Comparison of ENCODE assay signal across 28 cellular contexts in genomic region chr16:1089439-1089821, GRCh38. TPM values are rescaled to one million over a fixed set of nuclear protein-coding genes. Genes with fewer than 3 reads are reported as not detected.
DNase-seq lines count a peak whose midpoint lies in the region; ATAC-seq, FAIRE-seq and TF ChIP-seq lines count a peak whose summit lies in the region.
"Had no signal": no experiment of that assay in that cellular context is flagged by ENCODE, and none has a peak within 500 bp of the region (broad histone marks: within the 10 kb centered on the region; RNA-seq: fewer than 3 reads in every experiment).

No MANE protein-coding gene starts in this region.

- ATAC-seq in A549 (peak; percentile 50 to 68), psoas muscle (peak; percentile 20 to 72 (median 60))
- ATAC-seq: activated naive CD8-positive, alpha-beta T cell treated with anti-CD3 and anti-CD28 coated beads, Interleukin-2, amount 50 U/mL, for 24 hours; natural killer cell; T-helper 17 cell had no signal

- peaks cover 3% of the 10 kb centered on the region for H3F3A ChIP-seq in SK-N-SH (replicated peaks; ENCODE audit: insufficient read depth)

- peak overlapping the region; percentile 91 to 97 for H3K27ac ChIP-seq in A549
- peak overlapping the region; percentile 81 to 87 for H3K27ac ChIP-seq in ascending aorta
- peak overlapping the region; percentile 95 for H3K27ac ChIP-seq in left ventricle myocardium inferior (replicated peaks)
- no peak overlapping the region for H3K27ac ChIP-seq in psoas muscle
- no peak overlapping the region for H3K27ac ChIP-seq in SK-N-SH (ENCODE audit: low read depth in 2 of 2, low read length in 1 of 2)
- H3K27ac ChIP-seq: HL-60, SJSA1 had no signal

- TF ChIP-seq RAD21 in A549 (conservative IDR thresholded peaks at IDR 0.05 in 1 of 2, IDR thresholded peaks at IDR 0.05 in 1 of 2), result no peak
- no peak for TF ChIP-seq RAD21 in SK-N-SH (IDR thresholded peaks at IDR 0.05; ENCODE audit: low read length)

- DNase-seq in A549 (ENCODE audit: low read depth in 1 of 2, low spot score in 1 of 2) (no peak), ascending aorta (ENCODE audit: low spot score in 2 of 2) (no peak), left ventricle myocardium inferior (peak; percentile 59), psoas muscle (peak in 1 of 2 donors; percentile 79), NOMO-1 (lab: John Stamatoyannopoulos, UW; ENCODE audit: unreplicated experiment in 2 of 2) (no peak), SW 1271 (lab: John Stamatoyannopoulos, UW) (no peak), AG08395 (ENCODE audit: low spot score) (no peak), SK-N-SH (no peak)
- DNase-seq: activated effector memory CD4-positive, alpha-beta T cell treated with Interleukin-2 at 50 U/mL for 16 hours; activated naive CD8-positive, alpha-beta T cell treated with anti-CD3 and anti-CD28 coated beads, Interleukin-2, amount 50 U/mL, for 24 hours; BE2C; foreskin fibroblast; IMR-90; mesendoderm; natural killer cell; NCI-H1436; NCI-H524; posterior cingulate gyrus; stimulated activated CD4-positive, alpha-beta T cell treated with anti-CD3 and anti-CD28 coated beads, Interleukin-2, amount 100 ng/mL, for 48 hours; T-helper 17 cell had no signal

- no peaks in the 10 kb centered on the region for H3K79me2 ChIP-seq in SK-N-SH (ENCODE audit: insufficient read depth)

- H3K9ac ChIP-seq in SK-N-SH, result no peak overlapping the region

- peaks cover 34% of the 10 kb centered on the region for H3K4me1 ChIP-seq in A549
- peaks cover 15 to 28% of the 10 kb centered on the region in 2 donors for H3K4me1 ChIP-seq in ascending aorta
- H3K4me1 ChIP-seq in left ventricle myocardium inferior, result peaks cover 37% of the 10 kb centered on the region
- H3K4me1 ChIP-seq in psoas muscle, result peaks cover 2% of the 10 kb centered on the region
- H3K4me1 ChIP-seq in SK-N-SH (ENCODE audit: control insufficient read depth in 1 of 2, insufficient read depth in 2 of 2, low read depth in 1 of 2, low read length in 1 of 2), result no peaks in the 10 kb centered on the region
- H3K4me1 ChIP-seq: BE2C, SJSA1 had no signal

- H3K4me2 ChIP-seq in A549 (peak overlapping the region; percentile 98), SK-N-SH (no peak overlapping the region)
- H3K4me2 ChIP-seq: smooth muscle cell had no signal

- H3K9me2 ChIP-seq in SK-N-SH, result no peaks in the 10 kb centered on the region

- no peak for TF ChIP-seq CTCF in A549 (IDR thresholded peaks at IDR 0.05)
- no peak for TF ChIP-seq CTCF in ascending aorta (IDR thresholded peaks at IDR 0.05)
- TF ChIP-seq CTCF in left ventricle myocardium inferior (IDR thresholded peaks at IDR 0.05; ENCODE audit: borderline replicate concordance), result no peak
- TF ChIP-seq CTCF in psoas muscle (IDR thresholded peaks at IDR 0.05), result no peak
- TF ChIP-seq CTCF in SK-N-SH (IDR thresholded peaks at IDR 0.05), result no peak

- H3K9me3 ChIP-seq in A549 (peaks cover 17% of the 10 kb centered on the region), ascending aorta (peaks cover 9 to 11% of the 10 kb centered on the region in 2 donors), left ventricle myocardium inferior (replicated peaks) (peaks cover 15% of the 10 kb centered on the region), psoas muscle (peaks cover 8% of the 10 kb centered on the region), SK-N-SH (no peaks in the 10 kb centered on the region)
- H3K9me3 ChIP-seq: SJSA1 had no signal

- no peak for TF ChIP-seq EP300 in A549 (IDR thresholded peaks at IDR 0.05)
- TF ChIP-seq EP300 in SK-N-SH (IDR thresholded peaks at IDR 0.05; ENCODE audit: borderline replicate concordance in 1 of 2, low read depth in 1 of 2, low read length in 1 of 2), result no peak

- intact Hi-C loops in ascending aorta (cut with DNase I) (loop anchor here (1.0 kb wide), 1 partner anchor 10 kb away; no protein-coding TSS in a partner anchor), left ventricle myocardium inferior (cut with micrococcal nuclease) (no loop called here), psoas muscle (cut with DNase I) (no loop called here)

- FAIRE-seq in A549 (lab: Jason Lieb, UNC), result no peak
- FAIRE-seq: endothelial cell of umbilical vein had no signal

- no peak overlapping the region for H2AFZ ChIP-seq in SK-N-SH (ENCODE audit: low read depth)

- WGBS in A549 (ENCODE audit: missing lambda C conversion rate), result 80% methylated on average over 1 of the region's 17 CpGs
- WGBS in psoas muscle, 3 donors, result 19 to 24% (median 22%) methylated on average over 15 to 17 of the region's 17 CpGs
- WGBS in SK-N-SH (ENCODE audit: low lambda C conversion rate), result 11% methylated on average over 12 of the region's 17 CpGs

- no peak for TF ChIP-seq POLR2A in A549 (IDR thresholded peaks at IDR 0.05; ENCODE audit: low read length)

- H3K36me3 ChIP-seq in ascending aorta, result no peaks in the 10 kb centered on the region
- no peaks in the 10 kb centered on the region for H3K36me3 ChIP-seq in left ventricle myocardium inferior
- no peaks in the 10 kb centered on the region for H3K36me3 ChIP-seq in psoas muscle (ENCODE audit: insufficient read depth in 1 of 2, low read depth in 1 of 2)
- H3K36me3 ChIP-seq in SK-N-SH (replicated peaks in 1 of 2; ENCODE audit: control insufficient read depth in 1 of 2, insufficient read depth in 2 of 2, low read length in 1 of 2), result no peaks in the 10 kb centered on the region
- H3K36me3 ChIP-seq: BE2C, SJSA1 had no signal

- no peaks in the 10 kb centered on the region for H3K27me3 ChIP-seq in ascending aorta
- peaks cover 65% of the 10 kb centered on the region for H3K27me3 ChIP-seq in left ventricle myocardium inferior (ENCODE audit: low read depth)
- H3K27me3 ChIP-seq in psoas muscle (ENCODE audit: insufficient read depth in 3 of 3, low read length in 2 of 3), result peaks cover 0 to 34% (median 8%) of the 10 kb centered on the region in 3 donors
- H3K27me3 ChIP-seq in SK-N-SH (ENCODE audit: insufficient read depth), result peaks cover 48% of the 10 kb centered on the region

- POLR2A ChIA-PET in A549 (lab: Yijun Ruan, JAX) (no interaction called here), SK-N-SH (lab: Yijun Ruan, JAX) (no interaction called here)

- H3K4me3 ChIP-seq in A549 (peak overlapping the region; percentile 51), ascending aorta (peak overlapping the region; percentile 35 to 62), left ventricle myocardium inferior (peak overlapping the region; percentile 64), psoas muscle (peak overlapping the region; percentile 47), SK-N-SH (ENCODE audit: low read depth in 2 of 2, low read length in 1 of 2) (no peak overlapping the region)
- H3K4me3 ChIP-seq: SJSA1, smooth muscle cell had no signal

- CTCF ChIA-PET in A549 (lab: Yijun Ruan, JAX) (interaction anchor here (1.0 to 11.9 kb wide), 4 partner anchors 10 to 33 kb away, joined by 3 to 108 read pairs (median 7); no protein-coding TSS in a partner anchor), SK-N-SH (lab: Yijun Ruan, JAX) (no interaction called here)

- no peaks in the 10 kb centered on the region for H4K20me1 ChIP-seq in SK-N-SH (ENCODE audit: insufficient read depth)

TF ChIP-seq in A549, 52 proteins besides CTCF, POLR2A, EP300 and RAD21 (continues in another document):
- TF ChIP-seq RNF2 (IDR thresholded peaks at IDR 0.05; ENCODE audit: borderline replicate concordance, low read depth) (no peak), NFE2L2 (conservative IDR thresholded peaks at IDR 0.05; ENCODE audit: low read length) (no peak), GATA3 (IDR thresholded peaks at IDR 0.05; ENCODE audit: borderline replicate concordance) (no peak), ZFP36 (IDR thresholded peaks at IDR 0.05; ENCODE audit: borderline replicate concordance, partially characterized antibody) (no peak), KDM5A (IDR thresholded peaks at IDR 0.05) (no peak), HES2 (IDR thresholded peaks at IDR 0.05) (no peak)

TF ChIP-seq in SK-N-SH, 30 proteins besides CTCF, POLR2A, EP300 and RAD21 (continues in another document):
- TF ChIP-seq ELF1 (IDR thresholded peaks at IDR 0.05) (no peak), SIN3A (IDR thresholded peaks at IDR 0.05; ENCODE audit: borderline replicate concordance, low read depth, low read length) (no peak), JUND (IDR thresholded peaks at IDR 0.05) (no peak), MAX (IDR thresholded peaks at IDR 0.05; ENCODE audit: low read depth) (no peak), SMC3 (IDR thresholded peaks at IDR 0.05; ENCODE audit: low read depth, low read length) (no peak), RXRA (IDR thresholded peaks at IDR 0.05; ENCODE audit: borderline replicate concordance, low read depth) (no peak), MEF2A (IDR thresholded peaks at IDR 0.05; ENCODE audit: borderline replicate concordance, low read depth) (no peak), GABPA (IDR thresholded peaks at IDR 0.05; ENCODE audit: low read depth) (no peak), YY1 (IDR thresholded peaks at IDR 0.05; ENCODE audit: low read depth) (no peak), MXI1 (IDR thresholded peaks at IDR 0.05; ENCODE audit: low read depth, low read length) (no peak)

RNA-seq across cellular contexts. Expression of gene C1QTNF8, which starts 6.6 kb away (rescaled TPM):
- polyA plus RNA-seq in A549 (2011; rRNA removed) (not detected in 2 replicates), A549 (2017; fragmentation: RNase III; extraction: RNeasy Plus Mini Kit Qiagen cat#74134 plus additional on column Dnase treatment) (not detected in 3 replicates), psoas muscle (not detected), SK-N-SH (2012; rRNA removed) (not detected in 2 replicates)
- not detected in 2 replicates for polyA plus RNA-seq in A549 (2012; cell fraction: cytosol; rRNA removed)
- not detected in 2 replicates for polyA plus RNA-seq in A549 (2012; cell fraction: nucleus; rRNA removed)
- not detected in 2 replicates for polyA minus RNA-seq in A549 (2011; rRNA and poly(A)+ RNA removed)
- total RNA-seq in ascending aorta (not detected), left ventricle myocardium inferior (not detected), psoas muscle (not detected)
- not detected in 2 replicates for polyA plus RNA-seq in SK-N-SH (2012; cell fraction: cytosol; rRNA removed)
- polyA plus RNA-seq in SK-N-SH (2012; cell fraction: nucleus; rRNA removed), result not detected in 2 replicates
- total RNA-seq: endothelial cell of umbilical vein, IMR-90, kidney epithelial cell, M059J, natural killer cell, SJSA1, smooth muscle cell, T-helper 17 cell, ureter had no signal
- polyA plus RNA-seq: endothelial cell of umbilical vein, IMR-90, smooth muscle cell had no signal

RNA-seq across cellular contexts. Expression of gene SSTR5, which starts 16.9 kb away (rescaled TPM):
- polyA plus RNA-seq in A549 (2011; rRNA removed) (0.08 TPM in 1 of 2 replicates, not detected in the other), A549 (2017; fragmentation: RNase III; extraction: RNeasy Plus Mini Kit Qiagen cat#74134 plus additional on column Dnase treatment) (0.06 TPM in 1 of 3 replicates, not detected in the others), psoas muscle (under 1 TPM; 0.03 to 0.13 (median 0.04) TPM), SK-N-SH (2012; rRNA removed) (not detected in 2 replicates)
- polyA plus RNA-seq in A549 (2012; cell fraction: cytosol; rRNA removed), result 0.09 TPM in 1 of 2 replicates, not detected in the other
- polyA plus RNA-seq in A549 (2012; cell fraction: nucleus; rRNA removed), result 0.09 and 0.17 TPM in 2 replicates
- polyA minus RNA-seq in A549 (2011; rRNA and poly(A)+ RNA removed), result not detected in 2 replicates
- total RNA-seq in ascending aorta (not detected), left ventricle myocardium inferior (22.6 TPM), psoas muscle (under 1 TPM in 1 of 4 donors, not detected in 3; 0.32 TPM)
- polyA plus RNA-seq in SK-N-SH (2012; cell fraction: cytosol; rRNA removed), result 0.01 TPM in 1 of 2 replicates, not detected in the other
- not detected in 2 replicates for polyA plus RNA-seq in SK-N-SH (2012; cell fraction: nucleus; rRNA removed)
- total RNA-seq: A172, IMR-90, kidney epithelial cell, M059J, natural killer cell, SJSA1, smooth muscle cell, T-helper 17 cell had no signal
- polyA plus RNA-seq: IMR-90, smooth muscle cell had no signal

Comparison
In these comparisons a context has a peak if more than half of its experiments do, and no peak if none do; other contexts are left out.
1. H3K27ac ChIP-seq: peak in A549 (2 of 2), ascending aorta (2 of 2) and left ventricle myocardium inferior (single experiment); none in psoas muscle (single experiment) and SK-N-SH (0 of 2).
2. H3K4me3 ChIP-seq: peak in A549 (single experiment), ascending aorta (2 of 2), left ventricle myocardium inferior (single experiment) and psoas muscle (single experiment); none in SK-N-SH (0 of 2).
3. RNA of gene SSTR5, which starts 16.9 kb away (total RNA-seq): 22.6 TPM in left ventricle myocardium inferior (single experiment); not detected in ascending aorta (single experiment) and 0.32 TPM in psoas muscle; every median in the first group is over 10 times any median in the second.